2 cellular contexts compared by ENCODE assay signal in genomic region chr4:73410916-73411730, GRCh38.
TF ChIP-seq lines count a peak whose summit lies in the region.

No MANE protein-coding gene starts in this region.

TF ChIP-seq in K562, 482 proteins besides CTCF, POLR2A, EP300 and RAD21:
- TF ChIP-seq KDM2B (CRISPR knock-in tag; IDR thresholded peaks at IDR 0.05), result no peak
- no peak for TF ChIP-seq CEBPB (tag; IDR thresholded peaks at IDR 0.05)
- TF ChIP-seq CBFA2T3 (IDR thresholded peaks at IDR 0.05), result 0 out of 2 replicates have a peak, but pooled peaks have one; percentile 6
- no peak for TF ChIP-seq PTTG1 (tag; IDR thresholded peaks at IDR 0.05; ENCODE audit: low read depth)
- no peak for TF ChIP-seq TRIM24 (IDR thresholded peaks at IDR 0.05)
- TF ChIP-seq RFX1 (IDR thresholded peaks at IDR 0.05), result peak; percentile 34

TF ChIP-seq in HepG2, 621 proteins besides CTCF, POLR2A, EP300 and RAD21 (continues in another document):
- TF ChIP-seq HMGA1 (CRISPR knock-in tag; conservative IDR thresholded peaks at IDR 0.05) (no peak), NR1H2 (CRISPR knock-in tag; IDR thresholded peaks at IDR 0.05; ENCODE audit: borderline replicate concordance, low read depth) (no peak), RNF2 (conservative IDR thresholded peaks at IDR 0.05; ENCODE audit: low read depth) (no peak), RBM22 (optimal IDR thresholded peaks at IDR 0.05; ENCODE audit: low read length) (peak; percentile 69), NFAT5 (CRISPR knock-in tag; IDR thresholded peaks at IDR 0.05) (no peak), ZBTB4 (CRISPR knock-in tag; IDR thresholded peaks at IDR 0.05; ENCODE audit: borderline replicate concordance) (no peak), MED1 (CRISPR knock-in tag; IDR thresholded peaks at IDR 0.05) (0 out of 2 replicates have a peak, but pooled peaks have one; percentile 6), ZXDC (CRISPR knock-in tag; IDR thresholded peaks at IDR 0.05) (no peak), CREM (IDR thresholded peaks at IDR 0.05) (0 out of 2 replicates have a peak, but pooled peaks have one; percentile 11), CREM (CRISPR knock-in tag; IDR thresholded peaks at IDR 0.05) (no peak), ZNF761 (CRISPR knock-in tag; conservative IDR thresholded peaks at IDR 0.05) (no peak), JUNB (CRISPR knock-in tag; IDR thresholded peaks at IDR 0.05; ENCODE audit: borderline replicate concordance) (no peak), ZNF646 (CRISPR knock-in tag; IDR thresholded peaks at IDR 0.05) (no peak), POLR2G (IDR thresholded peaks at IDR 0.05; ENCODE audit: low read depth, low read length) (peak; percentile 15; the same call in 1 of the 2 replicates), SNAPC5 (CRISPR knock-in tag; IDR thresholded peaks at IDR 0.05; ENCODE audit: borderline replicate concordance) (no peak), KLF16 (CRISPR knock-in tag; IDR thresholded peaks at IDR 0.05) (no peak; a peak in 1 of 4 replicates), MLLT10 (CRISPR knock-in tag; IDR thresholded peaks at IDR 0.05) (peak; percentile 62), GMEB2 (CRISPR knock-in tag; IDR thresholded peaks at IDR 0.05; ENCODE audit: low read depth) (no peak), ZNF503 (CRISPR knock-in tag; IDR thresholded peaks at IDR 0.05) (0 out of 2 replicates have a peak, but pooled peaks have one; percentile 7), ZNF772 (CRISPR knock-in tag; IDR thresholded peaks at IDR 0.05) (0 out of 2 replicates have a peak, but pooled peaks have one; percentile 31), WIZ (CRISPR knock-in tag; IDR thresholded peaks at IDR 0.05) (0 out of 2 replicates have a peak, but pooled peaks have one; percentile 9), THAP11 (CRISPR knock-in tag; IDR thresholded peaks at IDR 0.05) (0 out of 2 replicates have a peak, but pooled peaks have one; percentile 11), ZNF703 (CRISPR knock-in tag; IDR thresholded peaks at IDR 0.05; ENCODE audit: borderline replicate concordance) (no peak), ZNF362 (CRISPR knock-in tag; IDR thresholded peaks at IDR 0.05; ENCODE audit: borderline replicate concordance) (no peak), IRX3 (CRISPR knock-in tag; IDR thresholded peaks at IDR 0.05; ENCODE audit: borderline replicate concordance, low read depth) (0 out of 2 replicates have a peak, but pooled peaks have one; percentile 20)
